ENCODE assay signal across 1 cellular context in the genomic region with DNA sequence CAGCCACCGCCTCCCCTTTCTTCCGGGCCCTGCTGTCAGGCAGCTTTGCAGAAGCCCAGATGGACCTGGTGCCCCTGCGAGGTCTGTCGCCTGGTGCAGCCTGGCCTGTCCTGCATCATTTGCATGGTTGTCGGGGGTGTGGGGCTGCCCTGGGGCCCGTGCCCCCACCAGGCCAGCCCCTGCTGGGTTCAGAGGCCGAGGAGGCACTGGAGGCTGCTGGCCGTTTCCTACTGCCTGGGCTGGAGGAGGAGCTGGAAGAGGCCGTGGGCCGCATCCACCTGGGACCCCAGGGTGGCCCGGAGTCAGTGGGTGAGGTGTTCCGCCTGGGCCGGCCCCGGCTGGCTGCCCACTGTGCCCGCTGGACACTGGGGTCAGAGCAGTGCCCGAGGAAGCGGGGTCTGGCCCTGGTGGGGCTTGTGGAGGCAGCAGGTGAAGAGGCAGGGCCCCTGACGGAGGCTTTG.
A peak's percentile ranks its signal among the peaks of the same experiment; 100 is the strongest.
TF ChIP-seq lines count a peak whose summit lies in the region.

No MANE protein-coding gene starts in this region.

TF ChIP-seq in HepG2, 621 proteins besides CTCF, POLR2A, EP300 and RAD21:
- TF ChIP-seq HOXA9 (CRISPR knock-in tag; IDR thresholded peaks at IDR 0.05; ENCODE audit: borderline replicate concordance) (no peak), AGO2 (optimal IDR thresholded peaks at IDR 0.05; ENCODE audit: low read depth, low read length) (peak; percentile 82), PHF8 (CRISPR knock-in tag; IDR thresholded peaks at IDR 0.05) (no peak), RBFOX2 (IDR thresholded peaks at IDR 0.05; ENCODE audit: low read depth, low read length) (peak; percentile 63)
